In genomic region chr9:125745682-125746016, GRCh38 we compare ENCODE assay signal across 8 cellular contexts. TPM values are rescaled to one million over a fixed set of nuclear protein-coding genes. Genes with fewer than 3 reads are reported as not detected.
DNase-seq lines count a peak whose midpoint lies in the region; ATAC-seq, FAIRE-seq and TF ChIP-seq lines count a peak whose summit lies in the region.

No MANE protein-coding gene starts in this region.

- H3K4me2 ChIP-seq in PC-3 (ENCODE audit: low read length): peak overlapping the region; percentile 86

- H3K27ac ChIP-seq in PC-3 (ENCODE audit: low read length) (no peak overlapping the region), pancreas (peak overlapping the region in 2 of 4 donors; percentile 74 to 81)

- no peaks in the 10 kb centered on the region for H3K9me3 ChIP-seq in PC-3 (ENCODE audit: low read length)
- no peaks in the 10 kb centered on the region for H3K9me3 ChIP-seq in pancreas

- TF ChIP-seq CTCF in PC-3 (conservative IDR thresholded peaks at IDR 0.05; ENCODE audit: low read depth, low read length): no peak
- TF ChIP-seq CTCF in epithelial cell of esophagus (IDR thresholded peaks at IDR 0.05; ENCODE audit: insufficient read depth, low read depth, low read length, missing control alignments): no peak
- no peak for TF ChIP-seq CTCF in pancreas (IDR thresholded peaks at IDR 0.05)

- no peaks in the 10 kb centered on the region for H3K9me2 ChIP-seq in PC-3 (replicated peaks; ENCODE audit: low read length)

- H3K27me3 ChIP-seq in PC-3 (ENCODE audit: low read length): no peaks in the 10 kb centered on the region
- H3K27me3 ChIP-seq in pancreas: no peaks in the 10 kb centered on the region

- CTCF ChIA-PET in PC-3 (lab: Charles Lee): interaction anchor here (0.6 to 0.7 kb wide), 2 partner anchors 157 to 361 kb away, joined by 3 to 4 read pairs; no protein-coding TSS in a partner anchor

- H3K4me3 ChIP-seq in PC-3 (ENCODE audit: low read length) (peak overlapping the region; percentile 61), epithelial cell of esophagus (ENCODE audit: low read length) (peak overlapping the region; percentile 54), pancreas (peak overlapping the region; percentile 51 to 89 (median 75))

- H3K9ac ChIP-seq in PC-3 (ENCODE audit: low read length): no peak overlapping the region

- DNase-seq in COLO829 (ENCODE audit: low spot score) (peak; percentile 42), PC-3 (no peak), epithelial cell of esophagus (ENCODE audit: low read depth) (no peak), pancreas (no peak), NCI-H345 (lab: John Stamatoyannopoulos, UW) (no peak), globus pallidus (ENCODE audit: low spot score) (no peak), NOMO-1 treated with dmso at 0.1 percent for 144 hours (lab: John Stamatoyannopoulos, UW; ENCODE audit: unreplicated experiment) (no peak)

- H3F3A ChIP-seq in PC-3 (ENCODE audit: low read length, unreplicated experiment): no peaks in the 10 kb centered on the region

- peaks cover 18% of the 10 kb centered on the region for H3K79me2 ChIP-seq in PC-3 (ENCODE audit: low read length)

- ATAC-seq in PC-3 (peak; percentile 5), pancreas (peak in 1 of 4 donors; percentile 4), GM19324 (IDR thresholded peaks at IDR 0.05; ENCODE audit: low FRiP score, unreplicated experiment) (no peak)

- H2AFZ ChIP-seq in PC-3 (ENCODE audit: low read length): peak overlapping the region; percentile 87

- 20 to 28% methylated on average over 6 of the region's 6 CpGs for WGBS in pancreas, 2 donors

- BruUV-seq in PC-3 (replicated peaks; lab: Mats Ljungman, UMichigan): no TSS peak

- peaks cover 30% of the 10 kb centered on the region for H3K4me1 ChIP-seq in PC-3 (ENCODE audit: insufficient read depth, low read length)
- H3K4me1 ChIP-seq in pancreas: no peaks in the 10 kb centered on the region

- H3K36me3 ChIP-seq in PC-3 (ENCODE audit: low read depth, low read length) (no peaks in the 10 kb centered on the region), pancreas (no peaks in the 10 kb centered on the region)

- no peak for FAIRE-seq in pancreas (lab: Jason Lieb, UNC)

- POLR2A ChIA-PET in PC-3 (lab: Charles Lee; ENCODE audit: unreplicated experiment): no interaction called here

- no peaks in the 10 kb centered on the region for H4K20me1 ChIP-seq in PC-3 (ENCODE audit: low read length)

- intact Hi-C loops in PC-3 (cut with micrococcal nuclease): loop anchor here (5.0 kb wide), 1 partner anchor 482 kb away; no protein-coding TSS in a partner anchor
- intact Hi-C loops in pancreas (cut with DNase I): no loop called here

RNA-seq across cellular contexts. Expression of gene PBX3, which starts 1.5 kb away (rescaled TPM):
- total RNA-seq in PC-3 (2014; rRNA removed): 8.2 and 35.5 TPM in 2 replicates
- 10 to 100 TPM; 17.0 to 36.8 (median 22.4) TPM for total RNA-seq in pancreas
- polyA plus RNA-seq in pancreas: 10 to 100 TPM in 1 of 2 donors, 1 to 10 TPM in 1; 8.9 to 20.6 TPM

RNA-seq across cellular contexts. Expression of gene MAPKAP1, which starts 38.6 kb away (rescaled TPM):
- total RNA-seq in PC-3 (2014; rRNA removed) (128 and 146 TPM in 2 replicates), pancreas (10 to 100 TPM; 22.4 to 42.0 (median 30.4) TPM)
- 10 to 100 TPM; 18.7 to 36.4 TPM for polyA plus RNA-seq in pancreas
